17 cellular contexts compared by ENCODE assay signal in genomic region chr1:56430141-56430839, GRCh38.
"Had no signal": no experiment of that assay in that cellular context is flagged by ENCODE, and none has a peak within 500 bp of the region (broad histone marks: within the 10 kb centered on the region; RNA-seq: fewer than 3 reads in every experiment).

No MANE protein-coding gene starts in this region.

- DNase-seq: effector memory CD8-positive, alpha-beta T cell; erythroblast; foreskin melanocyte; heart left ventricle; hippocampal formation; left colon; left ventricle myocardium superior; mesenchymal stem cell; naive thymus-derived CD4-positive, alpha-beta T cell; nephron progenitor cell; psoas muscle; sigmoid colon; stimulated activated naive CD4-positive, alpha-beta T cell had no signal

- H3K27me3 ChIP-seq: heart left ventricle, neutrophil, right atrium auricular region, sigmoid colon had no signal

- H3K9me3 ChIP-seq: heart left ventricle, neutrophil, psoas muscle, right atrium auricular region, sigmoid colon had no signal

- H3K4me3 ChIP-seq: heart left ventricle, lung, psoas muscle, right atrium auricular region, sigmoid colon, skin epidermis had no signal

- H3K27ac ChIP-seq: heart left ventricle, neutrophil, psoas muscle, right atrium auricular region, sigmoid colon, skin epidermis had no signal

- H3K36me3 ChIP-seq: heart left ventricle, neutrophil, right atrium auricular region, sigmoid colon had no signal

- H3K4me1 ChIP-seq: sigmoid colon had no signal

- ATAC-seq: effector memory CD8-positive, alpha-beta T cell; heart left ventricle; left colon; left ventricle myocardium superior; naive thymus-derived CD4-positive, alpha-beta T cell; psoas muscle had no signal
